In the genomic region with DNA sequence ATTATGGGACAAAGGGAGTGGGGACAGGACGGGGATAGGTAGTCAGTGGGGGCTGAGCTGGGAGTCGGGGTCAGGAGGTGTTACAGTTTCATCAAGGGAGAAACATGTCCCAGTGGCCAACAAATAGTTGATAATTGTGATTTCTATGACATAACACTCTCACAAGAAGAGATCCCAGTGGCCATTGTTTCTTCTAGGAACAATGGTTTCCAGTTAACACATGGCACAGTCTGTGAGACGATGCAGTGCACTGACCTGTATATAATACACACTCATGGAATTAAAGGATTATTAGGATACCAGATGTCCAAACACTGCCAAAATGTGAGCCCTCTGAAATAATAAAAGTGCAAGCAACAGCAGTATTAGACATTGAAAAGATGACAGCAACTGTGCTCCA, we compare ENCODE assay signal across 1 cellular context.
TF ChIP-seq lines count a peak whose summit lies in the region.

No MANE protein-coding gene starts in this region.

TF ChIP-seq in GM23338, 12 proteins besides CTCF, POLR2A, EP300 and RAD21 (continued from another document):
- TF ChIP-seq, protein P1, sequence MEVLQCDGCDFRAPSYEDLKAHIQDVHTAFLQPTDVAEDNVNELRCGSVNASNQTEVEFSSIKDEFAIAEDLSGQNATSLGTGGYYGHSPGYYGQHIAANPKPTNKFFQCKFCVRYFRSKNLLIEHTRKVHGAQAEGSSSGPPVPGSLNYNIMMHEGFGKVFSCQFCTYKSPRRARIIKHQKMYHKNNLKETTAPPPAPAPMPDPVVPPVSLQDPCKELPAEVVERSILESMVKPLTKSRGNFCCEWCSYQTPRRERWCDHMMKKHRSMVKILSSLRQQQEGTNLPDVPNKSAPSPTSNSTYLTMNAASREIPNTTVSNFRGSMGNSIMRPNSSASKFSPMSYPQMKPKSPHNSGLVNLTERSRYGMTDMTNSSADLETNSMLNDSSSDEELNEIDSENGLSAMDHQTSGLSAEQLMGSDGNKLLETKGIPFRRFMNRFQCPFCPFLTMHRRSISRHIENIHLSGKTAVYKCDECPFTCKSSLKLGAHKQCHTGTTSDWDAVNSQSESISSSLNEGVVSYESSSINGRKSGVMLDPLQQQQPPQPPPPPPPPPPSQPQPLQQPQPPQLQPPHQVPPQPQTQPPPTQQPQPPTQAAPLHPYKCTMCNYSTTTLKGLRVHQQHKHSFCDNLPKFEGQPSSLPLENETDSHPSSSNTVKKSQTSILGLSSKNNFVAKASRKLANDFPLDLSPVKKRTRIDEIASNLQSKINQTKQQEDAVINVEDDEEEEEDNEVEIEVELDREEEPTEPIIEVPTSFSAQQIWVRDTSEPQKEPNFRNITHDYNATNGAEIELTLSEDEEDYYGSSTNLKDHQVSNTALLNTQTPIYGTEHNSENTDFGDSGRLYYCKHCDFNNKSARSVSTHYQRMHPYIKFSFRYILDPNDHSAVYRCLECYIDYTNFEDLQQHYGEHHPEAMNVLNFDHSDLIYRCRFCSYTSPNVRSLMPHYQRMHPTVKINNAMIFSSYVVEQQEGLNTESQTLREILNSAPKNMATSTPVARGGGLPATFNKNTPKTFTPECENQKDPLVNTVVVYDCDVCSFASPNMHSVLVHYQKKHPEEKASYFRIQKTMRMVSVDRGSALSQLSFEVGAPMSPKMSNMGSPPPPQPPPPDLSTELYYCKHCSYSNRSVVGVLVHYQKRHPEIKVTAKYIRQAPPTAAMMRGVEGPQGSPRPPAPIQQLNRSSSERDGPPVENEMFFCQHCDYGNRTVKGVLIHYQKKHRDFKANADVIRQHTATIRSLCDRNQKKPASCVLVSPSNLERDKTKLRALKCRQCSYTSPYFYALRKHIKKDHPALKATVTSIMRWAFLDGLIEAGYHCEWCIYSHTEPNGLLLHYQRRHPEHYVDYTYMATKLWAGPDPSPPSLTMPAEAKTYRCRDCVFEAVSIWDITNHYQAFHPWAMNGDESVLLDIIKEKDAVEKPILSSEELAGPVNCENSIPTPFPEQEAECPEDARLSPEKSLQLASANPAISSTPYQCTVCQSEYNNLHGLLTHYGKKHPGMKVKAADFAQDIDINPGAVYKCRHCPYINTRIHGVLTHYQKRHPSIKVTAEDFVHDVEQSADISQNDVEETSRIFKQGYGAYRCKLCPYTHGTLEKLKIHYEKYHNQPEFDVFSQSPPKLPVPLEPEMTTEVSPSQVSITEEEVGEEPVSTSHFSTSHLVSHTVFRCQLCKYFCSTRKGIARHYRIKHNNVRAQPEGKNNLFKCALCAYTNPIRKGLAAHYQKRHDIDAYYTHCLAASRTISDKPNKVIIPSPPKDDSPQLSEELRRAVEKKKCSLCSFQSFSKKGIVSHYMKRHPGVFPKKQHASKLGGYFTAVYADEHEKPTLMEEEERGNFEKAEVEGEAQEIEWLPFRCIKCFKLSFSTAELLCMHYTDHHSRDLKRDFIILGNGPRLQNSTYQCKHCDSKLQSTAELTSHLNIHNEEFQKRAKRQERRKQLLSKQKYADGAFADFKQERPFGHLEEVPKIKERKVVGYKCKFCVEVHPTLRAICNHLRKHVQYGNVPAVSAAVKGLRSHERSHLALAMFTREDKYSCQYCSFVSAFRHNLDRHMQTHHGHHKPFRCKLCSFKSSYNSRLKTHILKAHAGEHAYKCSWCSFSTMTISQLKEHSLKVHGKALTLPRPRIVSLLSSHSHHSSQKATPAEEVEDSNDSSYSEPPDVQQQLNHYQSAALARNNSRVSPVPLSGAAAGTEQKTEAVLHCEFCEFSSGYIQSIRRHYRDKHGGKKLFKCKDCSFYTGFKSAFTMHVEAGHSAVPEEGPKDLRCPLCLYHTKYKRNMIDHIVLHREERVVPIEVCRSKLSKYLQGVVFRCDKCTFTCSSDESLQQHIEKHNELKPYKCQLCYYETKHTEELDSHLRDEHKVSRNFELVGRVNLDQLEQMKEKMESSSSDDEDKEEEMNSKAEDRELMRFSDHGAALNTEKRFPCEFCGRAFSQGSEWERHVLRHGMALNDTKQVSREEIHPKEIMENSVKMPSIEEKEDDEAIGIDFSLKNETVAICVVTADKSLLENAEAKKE (CRISPR knock-in tag; IDR thresholded peaks at IDR 0.05): no peak
- TF ChIP-seq ZNF331 (CRISPR knock-in tag; IDR thresholded peaks at IDR 0.05; ENCODE audit: low read depth) (no peak), POLR2AphosphoS5 (IDR thresholded peaks at IDR 0.05; ENCODE audit: low read depth) (no peak), ZNF114 (CRISPR knock-in tag; IDR thresholded peaks at IDR 0.05) (no peak)
- TF ChIP-seq, protein P2, sequence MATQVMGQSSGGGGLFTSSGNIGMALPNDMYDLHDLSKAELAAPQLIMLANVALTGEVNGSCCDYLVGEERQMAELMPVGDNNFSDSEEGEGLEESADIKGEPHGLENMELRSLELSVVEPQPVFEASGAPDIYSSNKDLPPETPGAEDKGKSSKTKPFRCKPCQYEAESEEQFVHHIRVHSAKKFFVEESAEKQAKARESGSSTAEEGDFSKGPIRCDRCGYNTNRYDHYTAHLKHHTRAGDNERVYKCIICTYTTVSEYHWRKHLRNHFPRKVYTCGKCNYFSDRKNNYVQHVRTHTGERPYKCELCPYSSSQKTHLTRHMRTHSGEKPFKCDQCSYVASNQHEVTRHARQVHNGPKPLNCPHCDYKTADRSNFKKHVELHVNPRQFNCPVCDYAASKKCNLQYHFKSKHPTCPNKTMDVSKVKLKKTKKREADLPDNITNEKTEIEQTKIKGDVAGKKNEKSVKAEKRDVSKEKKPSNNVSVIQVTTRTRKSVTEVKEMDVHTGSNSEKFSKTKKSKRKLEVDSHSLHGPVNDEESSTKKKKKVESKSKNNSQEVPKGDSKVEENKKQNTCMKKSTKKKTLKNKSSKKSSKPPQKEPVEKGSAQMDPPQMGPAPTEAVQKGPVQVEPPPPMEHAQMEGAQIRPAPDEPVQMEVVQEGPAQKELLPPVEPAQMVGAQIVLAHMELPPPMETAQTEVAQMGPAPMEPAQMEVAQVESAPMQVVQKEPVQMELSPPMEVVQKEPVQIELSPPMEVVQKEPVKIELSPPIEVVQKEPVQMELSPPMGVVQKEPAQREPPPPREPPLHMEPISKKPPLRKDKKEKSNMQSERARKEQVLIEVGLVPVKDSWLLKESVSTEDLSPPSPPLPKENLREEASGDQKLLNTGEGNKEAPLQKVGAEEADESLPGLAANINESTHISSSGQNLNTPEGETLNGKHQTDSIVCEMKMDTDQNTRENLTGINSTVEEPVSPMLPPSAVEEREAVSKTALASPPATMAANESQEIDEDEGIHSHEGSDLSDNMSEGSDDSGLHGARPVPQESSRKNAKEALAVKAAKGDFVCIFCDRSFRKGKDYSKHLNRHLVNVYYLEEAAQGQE (IDR thresholded peaks at IDR 0.05; ENCODE audit: unreplicated experiment): no peak
- TF ChIP-seq, protein P3, sequence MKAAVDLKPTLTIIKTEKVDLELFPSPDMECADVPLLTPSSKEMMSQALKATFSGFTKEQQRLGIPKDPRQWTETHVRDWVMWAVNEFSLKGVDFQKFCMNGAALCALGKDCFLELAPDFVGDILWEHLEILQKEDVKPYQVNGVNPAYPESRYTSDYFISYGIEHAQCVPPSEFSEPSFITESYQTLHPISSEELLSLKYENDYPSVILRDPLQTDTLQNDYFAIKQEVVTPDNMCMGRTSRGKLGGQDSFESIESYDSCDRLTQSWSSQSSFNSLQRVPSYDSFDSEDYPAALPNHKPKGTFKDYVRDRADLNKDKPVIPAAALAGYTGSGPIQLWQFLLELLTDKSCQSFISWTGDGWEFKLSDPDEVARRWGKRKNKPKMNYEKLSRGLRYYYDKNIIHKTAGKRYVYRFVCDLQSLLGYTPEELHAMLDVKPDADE (IDR thresholded peaks at IDR 0.05): no peak
